ENCODE assay signal across 22 cellular contexts in genomic region chr12:31818623-31819268, GRCh38.
DNase-seq lines count a peak whose midpoint lies in the region; ATAC-seq, FAIRE-seq and TF ChIP-seq lines count a peak whose summit lies in the region.
"Had no signal": no experiment of that assay in that cellular context is flagged by ENCODE, and none has a peak within 500 bp of the region (broad histone marks: within the 10 kb centered on the region; RNA-seq: fewer than 3 reads in every experiment).

No MANE protein-coding gene starts in this region.

- H3K9ac ChIP-seq in K562 (ENCODE audit: insufficient read depth in 1 of 2, low read depth in 2 of 2, low read length in 2 of 2) (no peak overlapping the region), HepG2 (ENCODE audit: insufficient read depth, low read depth, low read length) (no peak overlapping the region), subcutaneous abdominal adipose tissue (ENCODE audit: low read length in 5 of 5) (no peak overlapping the region)

- H3K79me2 ChIP-seq in K562 (ENCODE audit: control insufficient read depth, insufficient read depth, low read length) (no peaks in the 10 kb centered on the region), HepG2 (ENCODE audit: insufficient read depth, low read length) (no peaks in the 10 kb centered on the region)

- no peaks in the 10 kb centered on the region for H3K9me3 Mint-ChIP-seq in CD8-positive, alpha-beta T cell
- H3K9me3 Mint-ChIP-seq: HFFc6 had no signal

- no peaks in the 10 kb centered on the region for H3K27me3 Mint-ChIP-seq in CD8-positive, alpha-beta T cell (ENCODE audit: low read depth)
- H3K27me3 Mint-ChIP-seq: CD4-positive, CD25-positive, alpha-beta regulatory T cell had no signal

- DNase-seq in right cardiac atrium (no peak), heart right ventricle (no peak), K562 (ENCODE audit: extremely low read depth in 1 of 4, low spot score in 3 of 4) (no peak), HepG2 (ENCODE audit: low spot score) (no peak), NCI-H2227 (lab: John Stamatoyannopoulos, UW; ENCODE audit: unreplicated experiment) (no peak), NCI-H1092 treated with DMSO at 0.1 percent for 48 hours (lab: John Stamatoyannopoulos, UW) (no peak)
- no peak for DNase-seq in CD8-positive, alpha-beta T cell
- DNase-seq: 8988T; BE2C; C1 segment of cervical spinal cord; Caco-2; CD4-positive, CD25-positive, alpha-beta regulatory T cell; DMS153; DMS79; GDM1; HCEC 1CT; HFFc6; KBM-7 had no signal

- no peak overlapping the region for H3K4me2 ChIP-seq in K562 (ENCODE audit: insufficient read depth, low read length)
- H3K4me2 ChIP-seq in HepG2 (ENCODE audit: low read depth, low read length) = no peak overlapping the region
- H3K4me2 ChIP-seq: GM23338 had no signal

- no peak overlapping the region for H3K4me3 Mint-ChIP-seq in CD8-positive, alpha-beta T cell
- H3K4me3 Mint-ChIP-seq: CD4-positive, CD25-positive, alpha-beta regulatory T cell; GM23338; HFFc6 had no signal

- peaks cover 20% of the 10 kb centered on the region for H3K4me1 Mint-ChIP-seq in CD8-positive, alpha-beta T cell (ENCODE audit: low read depth)
- H3K4me1 Mint-ChIP-seq: GM23338 had no signal

- CTCF ChIA-PET in K562 (lab: Yijun Ruan, JAX; ENCODE audit: low intra/inter-chr PET ratio) = no interaction called here
- CTCF ChIA-PET in HepG2 (lab: Yijun Ruan, JAX; ENCODE audit: low intra/inter-chr PET ratio, low total read pairs) = no interaction called here
- CTCF ChIA-PET in CD8-positive, alpha-beta T cell (lab: Charles Lee) = interaction anchor here (0.8 kb wide), 1 partner anchor 72 kb away, joined by 3 read pairs; no protein-coding TSS in a partner anchor

- H4K20me1 ChIP-seq in K562 (replicated peaks; ENCODE audit: control insufficient read depth, insufficient read depth, low read length) = no peaks in the 10 kb centered on the region
- H4K20me1 ChIP-seq in HepG2 (ENCODE audit: insufficient read depth, low read length) = no peaks in the 10 kb centered on the region

- TF ChIP-seq RAD21 in K562 (CRISPR knock-in tag; conservative IDR thresholded peaks at IDR 0.05 in 1 of 2, IDR thresholded peaks at IDR 0.05 in 1 of 2) (no peak), HepG2 (CRISPR knock-in tag; IDR thresholded peaks at IDR 0.05) (no peak)

- ATAC-seq in right cardiac atrium (no peak), heart right ventricle (no peak), K562 (no peak), HepG2 (no peak)
- no peak for ATAC-seq in CD8-positive, alpha-beta T cell
- ATAC-seq: GM23338 had no signal

- FAIRE-seq in K562 (lab: Jason Lieb, UNC) = no peak
- FAIRE-seq in HepG2 (lab: Jason Lieb, UNC) = no peak
- FAIRE-seq: GM18507, H54 had no signal

- intact Hi-C loops in right cardiac atrium (cut with DNase I) = no loop called here
- intact Hi-C loops in heart right ventricle (cut with DNase I) = loop anchor here in 1 of 10 donors (5.0 kb wide), 1 partner anchor 139 kb away; the partner anchor contains the start of gene RESF1
- intact Hi-C loops in K562 (cut with micrococcal nuclease) = loop anchor here (10.0 kb wide), 1 partner anchor 134 kb away; no protein-coding TSS in a partner anchor
- intact Hi-C loops in HepG2 (cut with micrococcal nuclease; ENCODE audit: unreplicated experiment) = no loop called here
- intact Hi-C loops in CD8-positive, alpha-beta T cell (cut with DNase I, micrococcal nuclease) = no loop called here

- H3K27ac ChIP-seq in right cardiac atrium (ENCODE audit: low read length) (peak overlapping the region; percentile 27), heart right ventricle (peak overlapping the region in 5 of 10 donors; percentile 9 to 61 (median 30)), K562 (ENCODE audit: extremely low read depth, low read depth, low read length) (no peak overlapping the region), HepG2 (ENCODE audit: extremely low read length, insufficient read depth, low read length) (no peak overlapping the region), subcutaneous abdominal adipose tissue (ENCODE audit: low read depth, low read length) (peak overlapping the region; percentile 69)
- H3K27ac ChIP-seq in CD8-positive, alpha-beta T cell (ENCODE audit: low read depth, low read length) = no peak overlapping the region

- no peak overlapping the region for H3K27ac Mint-ChIP-seq in CD8-positive, alpha-beta T cell
- H3K27ac Mint-ChIP-seq: GM23338, HFFc6 had no signal

- no peaks in the 10 kb centered on the region for H3K36me3 Mint-ChIP-seq in CD8-positive, alpha-beta T cell
- H3K36me3 Mint-ChIP-seq: CD4-positive, CD25-positive, alpha-beta regulatory T cell had no signal

- no peak overlapping the region for H3K4me3 ChIP-seq in right cardiac atrium (ENCODE audit: low read length)
- no peak overlapping the region for H3K4me3 ChIP-seq in heart right ventricle
- no peak overlapping the region for H3K4me3 ChIP-seq in K562
- H3K4me3 ChIP-seq in HepG2 (replicated peaks in 1 of 3; ENCODE audit: insufficient read depth in 1 of 3, low read depth in 2 of 3, low read length in 3 of 3) = no peak overlapping the region
- no peak overlapping the region for H3K4me3 ChIP-seq in subcutaneous abdominal adipose tissue (ENCODE audit: low read depth in 1 of 5, low read length in 5 of 5)
- no peak overlapping the region for H3K4me3 ChIP-seq in CD8-positive, alpha-beta T cell (ENCODE audit: low read depth, low read length)
- H3K4me3 ChIP-seq: GM23338 had no signal

- POLR2A ChIA-PET in K562 (lab: Yijun Ruan, JAX) = interaction anchor here (0.6 kb wide), 1 partner anchor 1740 kb away, joined by 3 read pairs; no protein-coding TSS in a partner anchor
- POLR2A ChIA-PET in HepG2 (lab: Yijun Ruan, JAX) = no interaction called here
- POLR2A ChIA-PET in CD8-positive, alpha-beta T cell (lab: Charles Lee) = no interaction called here

- H3K4me1 ChIP-seq in right cardiac atrium (ENCODE audit: control insufficient read depth, insufficient read depth, low read length) (no peaks in the 10 kb centered on the region), heart right ventricle (peaks cover 0 to 5% (median 0%) of the 10 kb centered on the region in 9 donors), K562 (replicated peaks in 1 of 2; ENCODE audit: control insufficient read depth in 2 of 2, insufficient read depth in 2 of 2, low read length in 2 of 2) (no peaks in the 10 kb centered on the region; a peak in 1 of 5 replicates), HepG2 (ENCODE audit: insufficient read depth, low read length) (0 out of 2 replicates have a peak, but pooled peaks cover 9% of the 10 kb centered on the region), subcutaneous abdominal adipose tissue (ENCODE audit: control insufficient read depth in 5 of 5, insufficient read depth in 5 of 5, low read length in 5 of 5) (peaks cover 0 to 5% (median 0%) of the 10 kb centered on the region in 5 donors)
- peaks cover 10% of the 10 kb centered on the region for H3K4me1 ChIP-seq in CD8-positive, alpha-beta T cell (ENCODE audit: insufficient read depth, low read length)
- H3K4me1 ChIP-seq: BE2C had no signal

- H3K9me1 ChIP-seq in K562 (ENCODE audit: control insufficient read depth, insufficient read depth, low read length) = no peaks in the 10 kb centered on the region

- TF ChIP-seq EP300 in K562 (IDR thresholded peaks at IDR 0.05; ENCODE audit: low read length) (no peak), HepG2 (IDR thresholded peaks at IDR 0.05; ENCODE audit: low read depth in 2 of 2, low read length in 2 of 2) (no peak), HepG2 (CRISPR knock-in tag; IDR thresholded peaks at IDR 0.05; ENCODE audit: borderline replicate concordance) (no peak)

- H3K9me3 ChIP-seq in right cardiac atrium (ENCODE audit: control insufficient read depth, low read length) = no peaks in the 10 kb centered on the region
- H3K9me3 ChIP-seq in heart right ventricle = peaks cover 0 to 15% (median 0%) of the 10 kb centered on the region in 11 donors
- H3K9me3 ChIP-seq in K562 (replicated peaks; ENCODE audit: control insufficient read depth, insufficient read depth, low read depth, low read length) = no peaks in the 10 kb centered on the region
- H3K9me3 ChIP-seq in HepG2 (ENCODE audit: low read length) = no peaks in the 10 kb centered on the region
- no peaks in the 10 kb centered on the region for H3K9me3 ChIP-seq in subcutaneous abdominal adipose tissue (ENCODE audit: control insufficient read depth in 5 of 5, low read length in 5 of 5)
- no peaks in the 10 kb centered on the region for H3K9me3 ChIP-seq in CD8-positive, alpha-beta T cell (ENCODE audit: low read length)
- H3K9me3 ChIP-seq: BE2C had no signal

- no peak for TF ChIP-seq POLR2A in K562 (conservative IDR thresholded peaks at IDR 0.05)
- no peak for TF ChIP-seq POLR2A in HepG2 (IDR thresholded peaks at IDR 0.05; ENCODE audit: insufficient read depth in 1 of 2, low read depth in 2 of 2, low read length in 2 of 2)

- WGBS in right cardiac atrium = 31% methylated on average over 2 of the region's 2 CpGs
- WGBS in heart right ventricle, 2 donors = 33 to 53% methylated on average over 2 of the region's 2 CpGs
- no CpG with 5 or more reads among the region's 2 CpGs for WGBS in K562 (ENCODE audit: insufficient coverage, low coverage, missing lambda C conversion rate)
- WGBS in HepG2 (ENCODE audit: low lambda C conversion rate) = 20% methylated on average over 2 of the region's 2 CpGs

- no peak overlapping the region for H2AFZ ChIP-seq in K562 (ENCODE audit: low read depth, low read length)
- H2AFZ ChIP-seq in HepG2 (ENCODE audit: low read length) = no peak overlapping the region
- H2AFZ ChIP-seq: GM23338 had no signal

- no peaks in the 10 kb centered on the region for H3K27me3 ChIP-seq in right cardiac atrium (ENCODE audit: control insufficient read depth, insufficient read depth)
- H3K27me3 ChIP-seq in heart right ventricle = no peaks in the 10 kb centered on the region
- no peaks in the 10 kb centered on the region for H3K27me3 ChIP-seq in K562 (ENCODE audit: control insufficient read depth in 2 of 2, insufficient read depth in 2 of 2, low read length in 2 of 2)
- H3K27me3 ChIP-seq in HepG2 (ENCODE audit: control insufficient read depth in 1 of 2, insufficient read depth in 2 of 2, low read length in 2 of 2) = no peaks in the 10 kb centered on the region
- no peaks in the 10 kb centered on the region for H3K27me3 ChIP-seq in subcutaneous abdominal adipose tissue (ENCODE audit: control insufficient read depth in 5 of 5, insufficient read depth in 4 of 5, low read length in 5 of 5)
- no peaks in the 10 kb centered on the region for H3K27me3 ChIP-seq in CD8-positive, alpha-beta T cell (ENCODE audit: insufficient read depth, low read length)
- H3K27me3 ChIP-seq: BE2C had no signal

- in situ Hi-C loops in K562 (cut with MboI) = no loop called here
- in situ Hi-C loops in HepG2 (cut with HindIII; ENCODE audit: extremely low pct_ligation_motif_present, low pct_unique_long_range_greater_than_20kb) = no loop called here

- H3K36me3 ChIP-seq in heart right ventricle (no peaks in the 10 kb centered on the region), K562 (ENCODE audit: control insufficient read depth, insufficient read depth, low read length) (no peaks in the 10 kb centered on the region), HepG2 (replicated peaks in 1 of 2; ENCODE audit: control insufficient read depth in 1 of 2, insufficient read depth in 2 of 2, low read length in 2 of 2) (no peaks in the 10 kb centered on the region), subcutaneous abdominal adipose tissue (ENCODE audit: control insufficient read depth in 5 of 5, insufficient read depth in 5 of 5, low read length in 5 of 5) (no peaks in the 10 kb centered on the region)
- no peaks in the 10 kb centered on the region for H3K36me3 ChIP-seq in CD8-positive, alpha-beta T cell (ENCODE audit: insufficient read depth, low read length)
- H3K36me3 ChIP-seq: BE2C had no signal

- TF ChIP-seq CTCF in heart right ventricle (IDR thresholded peaks at IDR 0.05) = no peak
- no peak for TF ChIP-seq CTCF in K562 (IDR thresholded peaks at IDR 0.05 in 2 of 3, conservative IDR thresholded peaks at IDR 0.05 in 1 of 3; ENCODE audit: insufficient read depth in 2 of 3, low read depth in 1 of 3, low read length in 3 of 3)
- TF ChIP-seq CTCF in HepG2 (CRISPR knock-in tag; IDR thresholded peaks at IDR 0.05) = no peak
- no peak for TF ChIP-seq CTCF in CD8-positive, alpha-beta T cell (IDR thresholded peaks at IDR 0.05)

- BruUV-seq in K562 (replicated peaks; lab: Mats Ljungman, UMichigan) (no TSS peak), HepG2 (replicated peaks; lab: Mats Ljungman, UMichigan) (no TSS peak)

Comparison
In these comparisons a context has a peak if more than half of its experiments do, and no peak if none do; other contexts are left out.
1. H3K27ac ChIP-seq: peak in right cardiac atrium (single experiment) and subcutaneous abdominal adipose tissue (single experiment); none in K562 (single experiment), HepG2 (single experiment) and CD8-positive, alpha-beta T cell (single experiment).